Comparison of ENCODE assay signal across 8 cellular contexts in genomic region chr19:43809762-43810696, GRCh38. TPM values are rescaled to one million over a fixed set of nuclear protein-coding genes. Genes with fewer than 3 reads are reported as not detected.
A peak's percentile ranks its signal among the peaks of the same experiment; 100 is the strongest.
DNase-seq lines count a peak whose midpoint lies in the region; ATAC-seq and TF ChIP-seq lines count a peak whose summit lies in the region.

No MANE protein-coding gene starts in this region.

- H3K27me3 Mint-ChIP-seq in endothelial cell (ENCODE audit: unreplicated experiment) (peaks cover 3% of the 10 kb centered on the region), neural crest cell (ENCODE audit: low read depth) (peaks cover 51% of the 10 kb centered on the region)

- no peak for ATAC-seq in GM18909 (IDR thresholded peaks at IDR 0.05; ENCODE audit: poor library complexity, unreplicated experiment)
- no peak for ATAC-seq in HG02938 (IDR thresholded peaks at IDR 0.05; ENCODE audit: unreplicated experiment)

- no peaks in the 10 kb centered on the region for H3K36me3 Mint-ChIP-seq in endothelial cell (ENCODE audit: low read depth, unreplicated experiment)
- H3K36me3 Mint-ChIP-seq in neural crest cell (ENCODE audit: low read depth), result no peaks in the 10 kb centered on the region

- TF ChIP-seq CTCF in LNCaP clone FGC (IDR thresholded peaks at IDR 0.05; ENCODE audit: control insufficient read depth, extremely low read depth, insufficient read depth) (peak; percentile 41), endothelial cell (IDR thresholded peaks at IDR 0.05; ENCODE audit: unreplicated experiment) (peak; percentile 2), neural crest cell (conservative IDR thresholded peaks at IDR 0.05) (peak; percentile 77)

- H3K4me3 Mint-ChIP-seq in endothelial cell (ENCODE audit: unreplicated experiment), result no peak overlapping the region
- H3K4me3 Mint-ChIP-seq in neural crest cell, result no peak overlapping the region

- H3K9me3 Mint-ChIP-seq in endothelial cell (ENCODE audit: unreplicated experiment), result no peaks in the 10 kb centered on the region
- H3K9me3 Mint-ChIP-seq in neural crest cell, result peaks cover 7% of the 10 kb centered on the region

- H3K4me1 Mint-ChIP-seq in endothelial cell (ENCODE audit: unreplicated experiment) (no peaks in the 10 kb centered on the region), neural crest cell (peaks cover 23% of the 10 kb centered on the region)

- no peak overlapping the region for H3K27ac Mint-ChIP-seq in endothelial cell (ENCODE audit: unreplicated experiment)
- no peak overlapping the region for H3K27ac Mint-ChIP-seq in neural crest cell (ENCODE audit: unreplicated experiment)

- H3K4me3 ChIP-seq in LNCaP clone FGC (ENCODE audit: low read depth, low read length), result no peak overlapping the region

- peak in 2 of 3 experiments; percentile 65 to 80 for DNase-seq in NCI-H1417 (lab: John Stamatoyannopoulos, UW)
- no peak for DNase-seq in NCI-H1417 treated with DMSO at 0.1 percent for 48 hours (lab: John Stamatoyannopoulos, UW)
- DNase-seq in LNCaP clone FGC (ENCODE audit: low read depth), result no peak
- peak; percentile 55 for DNase-seq in SHP77 treated with DMSO at 0.1 percent for 48 hours (lab: John Stamatoyannopoulos, UW)
- no peak for DNase-seq in endothelial cell (ENCODE audit: low spot score)
- no peak for DNase-seq in neural crest cell (ENCODE audit: low read depth, low spot score)

RNA-seq across cellular contexts. Expression of gene LYPD5, which starts 7.8 kb away (rescaled TPM):
- total RNA-seq in endothelial cell (ENCODE audit: unreplicated experiment) (not detected), neural crest cell (0.25 TPM in 1 of 2 replicates, not detected in the other)

RNA-seq across cellular contexts. Expression of gene ZNF283, which starts 17.1 kb away (rescaled TPM):
- total RNA-seq in endothelial cell (ENCODE audit: unreplicated experiment) (9.3 TPM), neural crest cell (13.6 and 14.7 TPM in 2 replicates)

RNA-seq across cellular contexts. Expression of gene KCNN4, which starts 29.3 kb away (rescaled TPM):
- total RNA-seq in endothelial cell (ENCODE audit: unreplicated experiment) (0.28 TPM), neural crest cell (2.2 and 2.8 TPM in 2 replicates)

RNA-seq across cellular contexts. Expression of gene SMG9, which starts 55.3 kb away (rescaled TPM):
- 38.8 TPM for total RNA-seq in endothelial cell (ENCODE audit: unreplicated experiment)
- 87.0 and 87.6 TPM in 2 replicates for total RNA-seq in neural crest cell

Comparison
In these comparisons a context has a peak if more than half of its experiments do, and no peak if none do; other contexts are left out.
1. DNase-seq: peak in NCI-H1417 (2 of 3) and SHP77 treated with DMSO at 0.1 percent for 48 hours (single experiment); none in NCI-H1417 treated with DMSO at 0.1 percent for 48 hours (single experiment), LNCaP clone FGC (single experiment), endothelial cell (single experiment) and neural crest cell (single experiment).
2. CTCF ChIP-seq: peak in every context shown above with its lines; median percentile 77 in neural crest cell; 41 in LNCaP clone FGC; 2 in endothelial cell.